Comparison of ENCODE assay signal across 16 cellular contexts in genomic region chr7:51244053-51244452, GRCh38.
DNase-seq lines count a peak whose midpoint lies in the region; ATAC-seq and TF ChIP-seq lines count a peak whose summit lies in the region.
"Had no signal": no experiment of that assay in that cellular context is flagged by ENCODE, and none has a peak within 500 bp of the region (broad histone marks: within the 10 kb centered on the region; RNA-seq: fewer than 3 reads in every experiment).

No MANE protein-coding gene starts in this region.

- no peak overlapping the region for H3K4me3 Mint-ChIP-seq in neural crest cell
- H3K4me3 Mint-ChIP-seq in progenitor cell of endocrine pancreas (ENCODE audit: low read depth) = no peak overlapping the region
- H3K4me3 Mint-ChIP-seq: CD4-positive, alpha-beta memory T cell; HFFc6 had no signal

- H3K9me3 Mint-ChIP-seq in neural crest cell (no peaks in the 10 kb centered on the region), progenitor cell of endocrine pancreas (ENCODE audit: low read depth) (no peaks in the 10 kb centered on the region)
- H3K9me3 Mint-ChIP-seq: CD4-positive, alpha-beta memory T cell had no signal

- H3K27me3 Mint-ChIP-seq in neural crest cell (ENCODE audit: low read depth) (peaks cover 3% of the 10 kb centered on the region), progenitor cell of endocrine pancreas (no peaks in the 10 kb centered on the region)

- TF ChIP-seq CTCF in neural crest cell (conservative IDR thresholded peaks at IDR 0.05) (no peak), progenitor cell of endocrine pancreas (IDR thresholded peaks at IDR 0.05; ENCODE audit: unreplicated experiment) (no peak)

- H3K36me3 Mint-ChIP-seq in neural crest cell (ENCODE audit: low read depth) (no peaks in the 10 kb centered on the region), progenitor cell of endocrine pancreas (ENCODE audit: insufficient read depth) (no peaks in the 10 kb centered on the region)
- H3K36me3 Mint-ChIP-seq: CD4-positive, alpha-beta memory T cell had no signal

- H3K4me1 Mint-ChIP-seq in neural crest cell (peaks cover 7% of the 10 kb centered on the region), progenitor cell of endocrine pancreas (ENCODE audit: low read depth) (peaks cover 7% of the 10 kb centered on the region)
- H3K4me1 Mint-ChIP-seq: CD4-positive, alpha-beta memory T cell had no signal

- peak; percentile 23 for ATAC-seq in esophagus mucosa
- ATAC-seq: HCT116 had no signal

- peak overlapping the region; percentile 1 for H3K27ac Mint-ChIP-seq in neural crest cell (ENCODE audit: unreplicated experiment)
- no peak overlapping the region for H3K27ac Mint-ChIP-seq in progenitor cell of endocrine pancreas
- H3K27ac Mint-ChIP-seq: CD4-positive, alpha-beta memory T cell; HFFc6 had no signal

- peak; percentile 2 for DNase-seq in activated CD8-positive, alpha-beta memory T cell treated with anti-CD3 and anti-CD28 coated beads, Interleukin-2, amount 50 U/mL, for 48 hours
- DNase-seq in activated CD8-positive, alpha-beta memory T cell treated with anti-CD3 and anti-CD28 coated beads, Interleukin-2, amount 50 U/mL, for 4 hours = no peak
- DNase-seq in neural crest cell (ENCODE audit: low read depth, low spot score) (no peak), SIG-M5 treated with dmso at 0.1 percent for 504 hours (lab: John Stamatoyannopoulos, UW; ENCODE audit: unreplicated experiment) (no peak), progenitor cell of endocrine pancreas (ENCODE audit: low spot score, unreplicated experiment) (no peak), epidermal melanocyte (ENCODE audit: insufficient read length, low spot score) (no peak)
- DNase-seq: 8988T; CD4-positive, alpha-beta memory T cell; DMS153; DMS79 treated with DMSO at 0.1 percent for 48 hours; GF-D8; GOT3; H7; HFFc6 had no signal
